29 cellular contexts compared by ENCODE assay signal in genomic region chr12:108916336-108916735, GRCh38. TPM values are rescaled to one million over a fixed set of nuclear protein-coding genes. Genes with fewer than 3 reads are reported as not detected.
"Had no signal": no experiment of that assay in that cellular context is flagged by ENCODE, and none has a peak within 500 bp of the region (broad histone marks: within the 10 kb centered on the region; RNA-seq: fewer than 3 reads in every experiment).

No MANE protein-coding gene starts in this region.

- H3K36me3 ChIP-seq: gastrocnemius medialis, lower lobe of right lung, neutrophil, prostate gland, right atrium auricular region, tibial artery, upper lobe of left lung had no signal

- H3K9me3 ChIP-seq: gastrocnemius medialis, neutrophil, prostate gland, testis had no signal

- H3K4me3 ChIP-seq: gastrocnemius medialis, lower lobe of right lung, prostate gland, right atrium auricular region, testis, tibial artery, upper lobe of left lung had no signal

- H3K4me1 ChIP-seq: lower lobe of right lung, parathyroid adenoma, prostate gland, testis had no signal

- H3K4me3 Mint-ChIP-seq: endodermal cell; natural killer cell; neural crest cell; stimulated activated memory B cell treated with anti-CD40 and anti-IgM and Interleukin-4, amounts not matched to agents 10 μg/mL and 1 μg/mL and 100 μg/mL, for 72 hours had no signal

- FAIRE-seq: colon, keratinocyte, urothelium cell line had no signal

- DNase-seq: effector CD8-positive, alpha-beta T cell; endodermal cell; foreskin fibroblast; gastrocnemius medialis; head of caudate nucleus; left ventricle myocardium superior; lower lobe of right lung; natural killer cell; stimulated activated CD4-positive, alpha-beta T cell treated with anti-CD3 and anti-CD28 coated beads, Interleukin-4, amount 100 ng/mL, for 4 hours; stimulated activated naive CD8-positive, alpha-beta T cell treated with anti-CD3 and anti-CD28 coated beads, Interleukin-15, Interleukin-2, amounts not matched to agents 100 U/mL and 50 U/mL, for 24 hours; testis; tibial artery had no signal

- H3K4me1 Mint-ChIP-seq: natural killer cell; neural crest cell; stimulated activated memory B cell treated with anti-CD40 and anti-IgM and Interleukin-4, amounts not matched to agents 10 μg/mL and 1 μg/mL and 100 μg/mL, for 72 hours had no signal

- ATAC-seq: esophagus mucosa; gastrocnemius medialis; left ventricle myocardium superior; lower lobe of right lung; natural killer cell; sciatic nerve; stimulated activated memory B cell treated with anti-CD40 and anti-IgM and Interleukin-4, amounts not matched to agents 10 μg/mL and 1 μg/mL and 100 μg/mL, for 72 hours; stimulated activated naive CD8-positive, alpha-beta T cell treated with anti-CD3 and anti-CD28 coated beads, Interleukin-15, Interleukin-2, amounts not matched to agents 100 U/mL and 50 U/mL, for 24 hours had no signal

- H3K36me3 Mint-ChIP-seq: natural killer cell; stimulated activated memory B cell treated with anti-CD40 and anti-IgM and Interleukin-4, amounts not matched to agents 10 μg/mL and 1 μg/mL and 100 μg/mL, for 72 hours had no signal

- H3K27me3 ChIP-seq: gastrocnemius medialis, neutrophil, right atrium auricular region, testis, tibial artery, upper lobe of left lung had no signal

- H3K27ac ChIP-seq: epithelial cell of prostate, gastrocnemius medialis, lower lobe of right lung, neutrophil, parathyroid adenoma, prostate gland, right atrium auricular region, testis, tibial artery, upper lobe of left lung had no signal

- H2AFZ ChIP-seq: parathyroid adenoma had no signal

- H3K9me3 Mint-ChIP-seq: natural killer cell, neural crest cell had no signal

- H3K79me2 ChIP-seq: parathyroid adenoma had no signal

- H3K9ac ChIP-seq: parathyroid adenoma had no signal

- H3K27ac Mint-ChIP-seq: endodermal cell; natural killer cell; stimulated activated memory B cell treated with anti-CD40 and anti-IgM and Interleukin-4, amounts not matched to agents 10 μg/mL and 1 μg/mL and 100 μg/mL, for 72 hours had no signal

RNA-seq across cellular contexts. Expression of gene DAO, which starts 36.4 kb away (rescaled TPM):
- total RNA-seq: endodermal cell, esophagus mucosa, gastrocnemius medialis, glomerular endothelial cell, left ventricle myocardium superior, lower lobe of right lung, mesenteric fat pad, natural killer cell, neural crest cell, omental fat pad, prostate gland, right atrium auricular region, sciatic nerve, skeletal muscle tissue, upper lobe of left lung had no signal
- polyA plus RNA-seq: keratinocyte had no signal
